In genomic region chr6:158422629-158423238, GRCh38 we compare ENCODE assay signal across 22 cellular contexts.
"Had no signal": no experiment of that assay in that cellular context is flagged by ENCODE, and none has a peak within 500 bp of the region (broad histone marks: within the 10 kb centered on the region; RNA-seq: fewer than 3 reads in every experiment).

No MANE protein-coding gene starts in this region.

- H3K4me3 ChIP-seq: colonic mucosa, gastrocnemius medialis, heart right ventricle, lung, sigmoid colon, skin epidermis, thoracic aorta, transverse colon had no signal

- H3K36me3 ChIP-seq: colonic mucosa, sigmoid colon, thoracic aorta, transverse colon had no signal

- DNase-seq: colonic mucosa; dermis blood vessel endothelial cell; effector CD4-positive, alpha-beta T cell; gastrocnemius medialis; heart right ventricle; hypothalamus; left colon; left ventricle myocardium superior; mesenchymal stem cell; naive thymus-derived CD4-positive, alpha-beta T cell; nephron progenitor cell; posterior cingulate gyrus; sigmoid colon; stimulated activated CD4-positive, alpha-beta T cell treated with anti-CD3 and anti-CD28 coated beads, Interleukin-2, amount 100 ng/mL, for 24 hours; stimulated activated CD4-positive, alpha-beta T cell treated with anti-CD3 and anti-CD28 coated beads, Interleukin-4, amount 100 ng/mL, for 4 hours; stimulated activated naive B cell treated with anti-CD40 and anti-IgM and Interleukin-4, amounts not matched to agents 10 μg/mL and 1 μg/mL and 100 μg/mL, for 72 hours; stimulated activated naive CD8-positive, alpha-beta T cell treated with anti-CD3 and anti-CD28 coated beads, Interleukin-15, amount 100 ng/mL, for 72 hours; transverse colon had no signal

- ATAC-seq: esophagus mucosa; gastrocnemius medialis; heart right ventricle; left colon; left ventricle myocardium superior; naive thymus-derived CD4-positive, alpha-beta T cell; stimulated activated naive B cell treated with anti-CD40 and anti-IgM and Interleukin-4, amounts not matched to agents 10 μg/mL and 1 μg/mL and 100 μg/mL, for 72 hours; stimulated activated naive CD8-positive, alpha-beta T cell treated with anti-CD3 and anti-CD28 coated beads, Interleukin-15, amount 100 ng/mL, for 72 hours had no signal

- H3K9me3 ChIP-seq: colonic mucosa, gastrocnemius medialis, thoracic aorta had no signal

- H3K4me1 ChIP-seq: colonic mucosa, gastrocnemius medialis, heart right ventricle, sigmoid colon, transverse colon had no signal

- H3K27ac Mint-ChIP-seq: nephron progenitor cell; stimulated activated naive B cell treated with anti-CD40 and anti-IgM and Interleukin-4, amounts not matched to agents 10 μg/mL and 1 μg/mL and 100 μg/mL, for 72 hours; stimulated activated naive CD8-positive, alpha-beta T cell treated with anti-CD3 and anti-CD28 coated beads, Interleukin-15, amount 100 ng/mL, for 72 hours had no signal

- H3K4me1 Mint-ChIP-seq: naive thymus-derived CD4-positive, alpha-beta T cell; nephron progenitor cell; stimulated activated naive B cell treated with anti-CD40 and anti-IgM and Interleukin-4, amounts not matched to agents 10 μg/mL and 1 μg/mL and 100 μg/mL, for 72 hours; stimulated activated naive CD8-positive, alpha-beta T cell treated with anti-CD3 and anti-CD28 coated beads, Interleukin-15, amount 100 ng/mL, for 72 hours had no signal

- H3K4me3 Mint-ChIP-seq: naive thymus-derived CD4-positive, alpha-beta T cell; nephron progenitor cell; stimulated activated naive B cell treated with anti-CD40 and anti-IgM and Interleukin-4, amounts not matched to agents 10 μg/mL and 1 μg/mL and 100 μg/mL, for 72 hours; stimulated activated naive CD8-positive, alpha-beta T cell treated with anti-CD3 and anti-CD28 coated beads, Interleukin-15, amount 100 ng/mL, for 72 hours had no signal

- H3K27me3 Mint-ChIP-seq: naive thymus-derived CD4-positive, alpha-beta T cell; stimulated activated naive B cell treated with anti-CD40 and anti-IgM and Interleukin-4, amounts not matched to agents 10 μg/mL and 1 μg/mL and 100 μg/mL, for 72 hours; stimulated activated naive CD8-positive, alpha-beta T cell treated with anti-CD3 and anti-CD28 coated beads, Interleukin-15, amount 100 ng/mL, for 72 hours had no signal

- H3K27ac ChIP-seq: colonic mucosa, gastrocnemius medialis, heart right ventricle, sigmoid colon, skin epidermis, thoracic aorta, transverse colon had no signal

- H3K27me3 ChIP-seq: colonic mucosa, gastrocnemius medialis, heart right ventricle, sigmoid colon, transverse colon had no signal
